ENCODE assay signal across 17 cellular contexts in genomic region chr7:110877086-110877485, GRCh38.
"Had no signal": no experiment of that assay in that cellular context is flagged by ENCODE, and none has a peak within 500 bp of the region (broad histone marks: within the 10 kb centered on the region; RNA-seq: fewer than 3 reads in every experiment).

No MANE protein-coding gene starts in this region.

- H3K36me3 ChIP-seq: esophagus muscularis mucosa, heart left ventricle, lower lobe of right lung, right lobe of liver, upper lobe of right lung had no signal

- H3K4me1 ChIP-seq: lower lobe of right lung, right lobe of liver, upper lobe of right lung had no signal

- H3K4me3 ChIP-seq: esophagus muscularis mucosa, heart left ventricle, lower lobe of right lung, right lobe of liver, upper lobe of right lung had no signal

- DNase-seq: activated CD4-positive, alpha-beta T cell treated with anti-CD3 and anti-CD28 coated beads, Interleukin-2, amount 50 U/mL, for 4 hours; activated effector memory CD4-positive, alpha-beta T cell treated with anti-CD3 and anti-CD28 coated beads, Interleukin-2, amount 50 U/mL, for 16 hours; activated naive CD8-positive, alpha-beta T cell treated with anti-CD3 and anti-CD28 coated beads for 36 hours; activated T-cell treated with anti-CD3 and anti-CD28 coated beads, Interleukin-2, amount 50 U/mL, for 4 hours; anterior cingulate cortex; foreskin melanocyte; heart left ventricle; lower lobe of right lung; midbrain; naive B cell; occipital lobe; right lobe of liver; stimulated activated CD4-positive, alpha-beta T cell treated with anti-CD3 and anti-CD28 coated beads, Interleukin-2, amount 100 ng/mL, for 48 hours; stimulated activated naive CD8-positive, alpha-beta T cell treated with anti-CD3 and anti-CD28 coated beads, Interleukin-15, Interleukin-2, amounts not matched to agents 100 U/mL and 50 U/mL, for 24 hours; upper lobe of right lung had no signal

- H3K27me3 ChIP-seq: esophagus muscularis mucosa, heart left ventricle, right lobe of liver, upper lobe of right lung had no signal

- H3K9me3 ChIP-seq: esophagus muscularis mucosa, heart left ventricle, lower lobe of right lung, right lobe of liver, upper lobe of right lung had no signal

- ATAC-seq: activated CD4-positive, CD25-positive, alpha-beta regulatory T cell treated with anti-CD3 and anti-CD28 coated beads, Interleukin-2, amount 50 U/mL, for 24 hours; activated T-cell treated with anti-CD3 and anti-CD28 coated beads, Interleukin-2, amount 50 U/mL, for 4 hours; lower lobe of right lung; right lobe of liver; stimulated activated naive CD8-positive, alpha-beta T cell treated with anti-CD3 and anti-CD28 coated beads, Interleukin-15, Interleukin-2, amounts not matched to agents 100 U/mL and 50 U/mL, for 24 hours; upper lobe of right lung had no signal

- H3K27ac ChIP-seq: esophagus muscularis mucosa, heart left ventricle, lower lobe of right lung, right lobe of liver, upper lobe of right lung had no signal
